10 cellular contexts compared by ENCODE assay signal in the genomic region with DNA sequence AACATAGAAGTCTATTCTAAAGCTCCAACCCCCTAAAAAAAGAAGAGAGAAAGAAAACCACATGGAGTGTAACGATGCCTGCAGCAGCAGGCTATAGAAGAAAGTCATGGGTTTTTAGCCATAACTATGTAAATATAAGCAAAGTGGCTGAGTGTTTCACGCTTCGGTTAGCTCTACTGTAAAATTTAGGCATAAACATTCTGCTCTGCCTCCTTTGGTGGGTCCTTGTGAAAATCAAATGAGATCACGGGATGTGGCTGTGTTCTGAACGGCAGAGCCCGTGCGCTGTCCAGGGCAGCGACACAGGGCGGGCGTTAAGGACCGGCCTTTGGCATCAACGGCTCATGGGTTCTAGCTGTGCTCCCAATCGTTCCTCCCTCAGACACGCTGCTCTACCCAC.
DNase-seq lines count a peak whose midpoint lies in the region; ATAC-seq and TF ChIP-seq lines count a peak whose summit lies in the region.
"Had no signal": no experiment of that assay in that cellular context is flagged by ENCODE, and none has a peak within 500 bp of the region (broad histone marks: within the 10 kb centered on the region; RNA-seq: fewer than 3 reads in every experiment).

No MANE protein-coding gene starts in this region.

- ATAC-seq in GM18499 (IDR thresholded peaks at IDR 0.05; ENCODE audit: insufficient read depth, unreplicated experiment) (peak; percentile 77), GM21381 (IDR thresholded peaks at IDR 0.05; ENCODE audit: unreplicated experiment) (peak; percentile 74), HG03457 (IDR thresholded peaks at IDR 0.05; ENCODE audit: unreplicated experiment) (peak; percentile 68), gastroesophageal sphincter (no peak)

- H3K4me3 ChIP-seq in gastroesophageal sphincter = no peak overlapping the region

- 93 to 94% methylated on average over 14 of the region's 14 CpGs for WGBS in gastroesophageal sphincter (ENCODE audit: low coverage in 1 of 2), 2 donors

- DNase-seq in DMS114 treated with DMSO at 0.1 percent for 48 hours (lab: John Stamatoyannopoulos, UW; ENCODE audit: unreplicated experiment) (no peak), NCI-H146 treated with DMSO at 0.1 percent for 48 hours (lab: John Stamatoyannopoulos, UW; ENCODE audit: unreplicated experiment) (no peak), NCI-H2227 (lab: John Stamatoyannopoulos, UW; ENCODE audit: unreplicated experiment) (no peak)
- DNase-seq in stimulated activated CD8-positive, alpha-beta memory T cell treated with anti-CD3 and anti-CD28 coated beads, Interleukin-4, amount 100 ng/mL, for 48 hours = no peak
- DNase-seq: H7; stimulated activated CD4-positive, alpha-beta T cell treated with anti-CD3 and anti-CD28 coated beads, Interleukin-2, amount 100 ng/mL, for 24 hours had no signal

- peaks cover 0 to 96% of the 10 kb centered on the region in 2 donors for H3K36me3 ChIP-seq in gastroesophageal sphincter

- H3K9me3 ChIP-seq in gastroesophageal sphincter = no peaks in the 10 kb centered on the region

- no peaks in the 10 kb centered on the region for H3K27me3 ChIP-seq in gastroesophageal sphincter

- TF ChIP-seq EP300 in gastroesophageal sphincter (IDR thresholded peaks at IDR 0.05) = no peak

- H3K4me1 ChIP-seq in gastroesophageal sphincter = peaks cover 0 to 57% (median 0%) of the 10 kb centered on the region in 3 donors

- no peak for TF ChIP-seq POLR2A in gastroesophageal sphincter (IDR thresholded peaks at IDR 0.05)

- TF ChIP-seq CTCF in gastroesophageal sphincter (IDR thresholded peaks at IDR 0.05) = no peak

- H3K27ac ChIP-seq in gastroesophageal sphincter = peak overlapping the region in 3 of 4 donors; percentile 28 to 60 (median 52)
